12 cellular contexts compared by ENCODE assay signal in the genomic region with DNA sequence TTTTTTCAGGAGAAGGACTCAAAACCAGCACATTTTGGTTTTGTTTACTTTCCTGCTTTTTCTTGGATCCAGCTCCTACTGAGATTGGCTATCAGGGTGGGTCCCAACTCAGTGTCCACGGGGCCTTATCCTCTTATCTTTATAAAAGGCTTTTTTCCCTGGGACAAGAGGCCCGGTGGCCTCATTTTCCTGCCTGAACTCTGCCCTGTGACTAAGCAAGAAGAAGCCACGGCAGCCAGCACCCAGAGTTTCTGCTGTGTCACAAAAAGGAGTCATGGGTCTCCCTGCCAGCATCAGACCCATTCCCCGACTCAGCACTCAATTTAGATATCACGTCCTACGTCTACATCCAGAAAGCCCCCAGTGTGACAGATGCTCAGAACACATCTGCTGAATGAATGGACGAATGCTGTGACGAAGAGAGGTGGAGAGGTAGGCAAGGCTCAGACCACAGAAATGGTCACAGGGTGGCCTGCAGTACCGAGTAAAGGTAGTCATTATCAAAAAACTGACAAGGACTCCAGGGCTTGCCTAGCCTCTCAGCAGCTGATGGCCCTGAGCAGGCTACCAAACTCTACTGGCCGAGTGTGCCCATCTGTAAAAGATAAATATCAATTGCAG. TPM values are rescaled to one million over a fixed set of nuclear protein-coding genes. Genes with fewer than 3 reads are reported as not detected.
DNase-seq lines count a peak whose midpoint lies in the region; ATAC-seq and TF ChIP-seq lines count a peak whose summit lies in the region.
"Had no signal": no experiment of that assay in that cellular context is flagged by ENCODE, and none has a peak within 500 bp of the region (broad histone marks: within the 10 kb centered on the region; RNA-seq: fewer than 3 reads in every experiment).

No MANE protein-coding gene starts in this region.

- peak overlapping the region; percentile 0 for H4K91ac ChIP-seq in mesenchymal stem cell (ENCODE audit: low read length)

- H3K9me3 ChIP-seq in mesenchymal stem cell (ENCODE audit: control insufficient read depth, low read length), result no peaks in the 10 kb centered on the region
- no peaks in the 10 kb centered on the region for H3K9me3 ChIP-seq in effector memory CD4-positive, alpha-beta T cell (ENCODE audit: control insufficient read depth, low read length)

- no peak overlapping the region for H3K4ac ChIP-seq in mesenchymal stem cell (ENCODE audit: low read depth in 1 of 2, low read length in 2 of 2)

- H3K4me3 ChIP-seq in cardiac fibroblast (replicated peaks in 1 of 2; ENCODE audit: low read depth in 2 of 2, low read length in 2 of 2) (no peak overlapping the region), mesenchymal stem cell (ENCODE audit: insufficient read depth in 1 of 2, low read depth in 1 of 2, low read length in 2 of 2) (peak overlapping the region in 1 of 2 experiments; percentile 39)
- H3K4me3 ChIP-seq in effector memory CD4-positive, alpha-beta T cell (ENCODE audit: insufficient read depth, low read depth, low read length, poor library complexity, severe bottlenecking), result no peak overlapping the region
- H3K4me3 ChIP-seq: GM12878 had no signal

- peak overlapping the region; percentile 31 to 63 for H3K18ac ChIP-seq in mesenchymal stem cell (ENCODE audit: low read depth in 1 of 2, low read length in 2 of 2)

- no peak overlapping the region for H3K27ac Mint-ChIP-seq in activated T-helper 2 cell treated with anti-CD3 and anti-CD28 coated beads, Interferon-gamma antibody, Interleukin-2, Interleukin-4, amounts not matched to agents 10 μg/mL and 5 μg/mL and 100 μg/mL, durations not matched to agents 14 hours and 24 hours and 36 hours
- H3K27ac Mint-ChIP-seq: B cell had no signal

- H3K9me3 Mint-ChIP-seq in activated T-helper 2 cell treated with anti-CD3 and anti-CD28 coated beads, Interferon-gamma antibody, Interleukin-2, Interleukin-4, amounts not matched to agents 10 μg/mL and 5 μg/mL and 100 μg/mL, durations not matched to agents 14 hours and 24 hours and 36 hours, result no peaks in the 10 kb centered on the region
- H3K9me3 Mint-ChIP-seq: immature natural killer cell had no signal

- no peak overlapping the region for H3K4me2 ChIP-seq in mesenchymal stem cell (ENCODE audit: low read length, poor library complexity, severe bottlenecking)

- peaks cover 50% of the 10 kb centered on the region for H3K79me1 ChIP-seq in mesenchymal stem cell (replicated peaks; ENCODE audit: low read length, poor library complexity, severe bottlenecking)

- H3K4me1 ChIP-seq in mesenchymal stem cell (ENCODE audit: control insufficient read depth, insufficient read depth, low read depth, low read length), result peaks cover 11% of the 10 kb centered on the region
- H3K4me1 ChIP-seq in effector memory CD4-positive, alpha-beta T cell (ENCODE audit: control insufficient read depth, insufficient read depth, low read length, poor library complexity, severe bottlenecking), result no peaks in the 10 kb centered on the region

- H3K27me3 Mint-ChIP-seq in activated T-helper 2 cell treated with anti-CD3 and anti-CD28 coated beads, Interferon-gamma antibody, Interleukin-2, Interleukin-4, amounts not matched to agents 10 μg/mL and 5 μg/mL and 100 μg/mL, durations not matched to agents 14 hours and 24 hours and 36 hours (ENCODE audit: low read depth), result peaks cover 7% of the 10 kb centered on the region

- H3K9ac ChIP-seq in mesenchymal stem cell (ENCODE audit: low read length), result peak overlapping the region; percentile 76

- intact Hi-C loops in Right ventricle myocardium superior (cut with DNase I), result no loop called here
- intact Hi-C loops in cardiac septum (cut with DNase I), result no loop called here
- intact Hi-C loops in activated T-helper 2 cell treated with anti-CD3 and anti-CD28 coated beads, Interferon-gamma antibody, Interleukin-2, Interleukin-4, amounts not matched to agents 10 μg/mL and 5 μg/mL and 100 μg/mL, durations not matched to agents 14 hours and 24 hours and 36 hours (cut with micrococcal nuclease), result no loop called here

- H4K8ac ChIP-seq in mesenchymal stem cell (ENCODE audit: low read length), result peak overlapping the region; percentile 45

- no peak overlapping the region for H2BK120ac ChIP-seq in mesenchymal stem cell (ENCODE audit: low read depth, low read length)

- peak; percentile 56 for ATAC-seq in Right ventricle myocardium superior (ENCODE audit: poor library complexity)
- ATAC-seq in HG02623 (IDR thresholded peaks at IDR 0.05; ENCODE audit: unreplicated experiment), result no peak
- ATAC-seq in HG02938 (IDR thresholded peaks at IDR 0.05; ENCODE audit: unreplicated experiment), result no peak
- ATAC-seq: GM12878 had no signal

- no peaks in the 10 kb centered on the region for H3K27me3 ChIP-seq in mesenchymal stem cell (ENCODE audit: control insufficient read depth in 1 of 2, insufficient read depth in 1 of 2, low read length in 2 of 2)
- no peaks in the 10 kb centered on the region for H3K27me3 ChIP-seq in effector memory CD4-positive, alpha-beta T cell (replicated peaks; ENCODE audit: control insufficient read depth, insufficient read depth, low read length, poor library complexity, severe bottlenecking)

- H2BK12ac ChIP-seq in mesenchymal stem cell (ENCODE audit: low read length in 2 of 2), result peak overlapping the region in 1 of 2 experiments; percentile 80

- peaks cover 0 to 2% of the 10 kb centered on the region in 2 experiments for H3K36me3 ChIP-seq in mesenchymal stem cell (ENCODE audit: control insufficient read depth in 1 of 2, insufficient read depth in 2 of 2, low read depth in 1 of 2, low read length in 2 of 2)
- H3K36me3 ChIP-seq in effector memory CD4-positive, alpha-beta T cell (ENCODE audit: control insufficient read depth, insufficient read depth, low read length), result no peaks in the 10 kb centered on the region

- no peak overlapping the region for H2BK5ac ChIP-seq in mesenchymal stem cell (ENCODE audit: low read depth, low read length, poor library complexity, severe bottlenecking)

- H3K23ac ChIP-seq in mesenchymal stem cell (ENCODE audit: low read length in 2 of 2), result no peak overlapping the region

- no peak overlapping the region for H2AK5ac ChIP-seq in mesenchymal stem cell (ENCODE audit: low read length, severe bottlenecking)

- DNase-seq in Right ventricle myocardium superior, result no peak
- DNase-seq in cardiac septum (ENCODE audit: low spot score), result no peak
- DNase-seq in cardiac fibroblast (ENCODE audit: low read depth in 2 of 2), result peak; percentile 61 to 76
- peak; percentile 85 for DNase-seq in mesenchymal stem cell
- DNase-seq in effector memory CD4-positive, alpha-beta T cell, result no peak
- no peak for DNase-seq in activated T-helper 2 cell treated with anti-CD3 and anti-CD28 coated beads, Interferon-gamma antibody, Interleukin-2, Interleukin-4, amounts not matched to agents 10 μg/mL and 5 μg/mL and 100 μg/mL, durations not matched to agents 14 hours and 24 hours and 36 hours (ENCODE audit: low spot score)
- DNase-seq: GOT3, immature natural killer cell had no signal

- 54% methylated on average over 10 of the region's 10 CpGs for WGBS in mesenchymal stem cell

- no peak overlapping the region for H3K27ac ChIP-seq in mesenchymal stem cell (ENCODE audit: low read length, poor library complexity, severe bottlenecking)
- no peak overlapping the region for H3K27ac ChIP-seq in effector memory CD4-positive, alpha-beta T cell (ENCODE audit: insufficient read depth, low read length, poor library complexity, severe bottlenecking)

- H3K4me1 Mint-ChIP-seq in activated T-helper 2 cell treated with anti-CD3 and anti-CD28 coated beads, Interferon-gamma antibody, Interleukin-2, Interleukin-4, amounts not matched to agents 10 μg/mL and 5 μg/mL and 100 μg/mL, durations not matched to agents 14 hours and 24 hours and 36 hours (ENCODE audit: low read depth), result no peaks in the 10 kb centered on the region
- H3K4me1 Mint-ChIP-seq: B cell had no signal

- no peak overlapping the region for H3K14ac ChIP-seq in mesenchymal stem cell (ENCODE audit: low read length in 2 of 2)

- no peak overlapping the region for H3K4me3 Mint-ChIP-seq in activated T-helper 2 cell treated with anti-CD3 and anti-CD28 coated beads, Interferon-gamma antibody, Interleukin-2, Interleukin-4, amounts not matched to agents 10 μg/mL and 5 μg/mL and 100 μg/mL, durations not matched to agents 14 hours and 24 hours and 36 hours (ENCODE audit: low read depth)
- H3K4me3 Mint-ChIP-seq: B cell, immature natural killer cell had no signal

- H2BK15ac ChIP-seq in mesenchymal stem cell (ENCODE audit: low read depth, poor library complexity, severe bottlenecking), result no peak overlapping the region

- no peak for TF ChIP-seq CTCF in cardiac fibroblast (IDR thresholded peaks at IDR 0.05; ENCODE audit: low read depth, low read length)

- no peak overlapping the region for H2AFZ ChIP-seq in mesenchymal stem cell (ENCODE audit: low read depth, low read length)

- no peaks in the 10 kb centered on the region for H3K36me3 Mint-ChIP-seq in activated T-helper 2 cell treated with anti-CD3 and anti-CD28 coated beads, Interferon-gamma antibody, Interleukin-2, Interleukin-4, amounts not matched to agents 10 μg/mL and 5 μg/mL and 100 μg/mL, durations not matched to agents 14 hours and 24 hours and 36 hours (ENCODE audit: low read depth)
- H3K36me3 Mint-ChIP-seq: immature natural killer cell had no signal

RNA-seq across cellular contexts. Expression of gene DLG5, which starts 16.7 kb away (rescaled TPM):
- total RNA-seq in Right ventricle myocardium superior (8.8 TPM), cardiac septum (19.5 TPM)
- polyA plus RNA-seq in mesenchymal stem cell (2013, experiment 1 of 2), result 35.0 TPM
- polyA plus RNA-seq in mesenchymal stem cell (2013, experiment 2 of 2), result 33.7 TPM
- total RNA-seq in activated T-helper 2 cell treated with anti-CD3 and anti-CD28 coated beads, Interferon-gamma antibody, Interleukin-2, Interleukin-4, amounts not matched to agents 10 μg/mL and 5 μg/mL and 100 μg/mL, durations not matched to agents 14 hours and 24 hours and 36 hours, result 6.7 and 7.8 TPM in 2 replicates

Comparison
In these comparisons a context has a peak if more than half of its experiments do, and no peak if none do; other contexts are left out.
1. DNase-seq: peak in cardiac fibroblast (2 of 2) and mesenchymal stem cell (single experiment); none in Right ventricle myocardium superior (single experiment), cardiac septum (single experiment), effector memory CD4-positive, alpha-beta T cell (0 of 3) and activated T-helper 2 cell treated with anti-CD3 and anti-CD28 coated beads, Interferon-gamma antibody, Interleukin-2, Interleukin-4, amounts not matched to agents 10 μg/mL and 5 μg/mL and 100 μg/mL, durations not matched to agents 14 hours and 24 hours and 36 hours (single experiment).